11 cellular contexts compared by ENCODE assay signal in the genomic region with DNA sequence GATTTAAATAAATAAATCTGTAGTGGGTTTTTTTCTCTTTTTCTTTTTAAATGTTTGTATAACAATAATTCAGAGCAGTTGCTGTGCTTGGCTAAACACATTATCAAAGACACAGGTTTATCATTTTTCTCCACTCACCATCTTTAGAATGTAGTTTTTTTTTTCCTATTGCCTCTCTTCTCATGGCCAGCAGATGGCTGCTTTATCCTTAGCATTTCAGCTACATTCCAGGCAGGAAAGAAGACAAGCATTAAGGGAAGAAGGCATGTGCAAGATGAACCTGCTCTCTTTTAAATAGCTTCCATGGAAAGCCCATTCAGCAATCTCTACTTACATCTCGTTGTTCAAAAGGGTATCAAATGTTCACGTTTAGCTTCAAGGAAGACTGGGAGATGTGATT. TPM values are rescaled to one million over a fixed set of nuclear protein-coding genes. Genes with fewer than 3 reads are reported as not detected.
DNase-seq lines count a peak whose midpoint lies in the region; ATAC-seq and TF ChIP-seq lines count a peak whose summit lies in the region.
"Had no signal": no experiment of that assay in that cellular context is flagged by ENCODE, and none has a peak within 500 bp of the region (broad histone marks: within the 10 kb centered on the region; RNA-seq: fewer than 3 reads in every experiment).

No MANE protein-coding gene starts in this region.

- H3K27me3 ChIP-seq in CD4-positive, alpha-beta memory T cell (ENCODE audit: insufficient read depth, low read length), result no peaks in the 10 kb centered on the region
- H3K27me3 ChIP-seq in mesenchymal stem cell (ENCODE audit: control insufficient read depth in 1 of 2, insufficient read depth in 1 of 2, low read length in 2 of 2), result no peaks in the 10 kb centered on the region
- H3K27me3 ChIP-seq: body of pancreas, testis had no signal

- H3K36me3 ChIP-seq in CD4-positive, alpha-beta memory T cell (ENCODE audit: insufficient read depth, low read length), result peaks cover 5% of the 10 kb centered on the region
- no peaks in the 10 kb centered on the region for H3K36me3 ChIP-seq in mesenchymal stem cell (ENCODE audit: control insufficient read depth in 1 of 2, insufficient read depth in 2 of 2, low read depth in 1 of 2, low read length in 2 of 2)

- ATAC-seq in activated naive CD8-positive, alpha-beta T cell treated with anti-CD3 and anti-CD28 coated beads, Interleukin-2, amount 50 U/mL, for 24 hours, result no peak
- ATAC-seq: body of pancreas had no signal

- H2BK12ac ChIP-seq in mesenchymal stem cell (ENCODE audit: low read length in 2 of 2), result no peak overlapping the region

- no peaks in the 10 kb centered on the region for H3K9me3 Mint-ChIP-seq in CD4-positive, alpha-beta memory T cell
- H3K9me3 Mint-ChIP-seq in activated naive CD8-positive, alpha-beta T cell treated with anti-CD3 and anti-CD28 coated beads, Interleukin-2, amount 50 U/mL, for 24 hours, result no peaks in the 10 kb centered on the region

- intact Hi-C loops in CD4-positive, alpha-beta memory T cell (cut with micrococcal nuclease), result no loop called here

- peak overlapping the region in 4 of 7 donors; percentile 48 to 76 (median 52) for H3K27ac Mint-ChIP-seq in CD4-positive, alpha-beta memory T cell
- H3K27ac Mint-ChIP-seq in activated naive CD8-positive, alpha-beta T cell treated with anti-CD3 and anti-CD28 coated beads, Interleukin-2, amount 50 U/mL, for 24 hours, result no peak overlapping the region

- CTCF ChIA-PET in CD4-positive, alpha-beta memory T cell (lab: Charles Lee; ENCODE audit: partially characterized antibody), result interaction anchor here (0.7 to 4.0 kb wide), 5 partner anchors 10 to 87 kb away, joined by 3 to 25 read pairs (median 4); no protein-coding TSS in a partner anchor

- peaks cover 61 to 78% (median 71%) of the 10 kb centered on the region in 4 donors for H3K4me1 Mint-ChIP-seq in CD4-positive, alpha-beta memory T cell
- peaks cover 48% of the 10 kb centered on the region for H3K4me1 Mint-ChIP-seq in activated naive CD8-positive, alpha-beta T cell treated with anti-CD3 and anti-CD28 coated beads, Interleukin-2, amount 50 U/mL, for 24 hours

- no peaks in the 10 kb centered on the region for H3K79me1 ChIP-seq in mesenchymal stem cell (replicated peaks; ENCODE audit: low read length, poor library complexity, severe bottlenecking)

- no peak overlapping the region for H3K4ac ChIP-seq in mesenchymal stem cell (ENCODE audit: low read depth in 1 of 2, low read length in 2 of 2)

- DNase-seq in CD4-positive, alpha-beta memory T cell, result no peak
- DNase-seq in LNCaP clone FGC (ENCODE audit: low read depth), result no peak
- DNase-seq in astrocyte of the hippocampus (ENCODE audit: low read depth, low spot score), result peak; percentile 17
- DNase-seq in mesenchymal stem cell, result peak; percentile 24
- DNase-seq in activated effector memory CD4-positive, alpha-beta T cell treated with Interleukin-2 at 50 U/mL for 16 hours, result no peak
- no peak for DNase-seq in activated naive CD8-positive, alpha-beta T cell treated with anti-CD3 and anti-CD28 coated beads, Interleukin-2, amount 50 U/mL, for 24 hours
- no peak for DNase-seq in activated CD4-positive, alpha-beta T cell treated with anti-CD3 and anti-CD28 coated beads, Interleukin-2, amount 50 U/mL, for 4 hours
- no peak for DNase-seq in LoVo (ENCODE audit: low spot score)
- DNase-seq: body of pancreas, NCI-H345, testis had no signal

- WGBS in mesenchymal stem cell, result 50% methylated on average over 2 of the region's 2 CpGs

- H2BK5ac ChIP-seq in mesenchymal stem cell (ENCODE audit: low read depth, low read length, poor library complexity, severe bottlenecking), result no peak overlapping the region

- POLR2A ChIA-PET in CD4-positive, alpha-beta memory T cell (lab: Charles Lee; ENCODE audit: partially characterized antibody), result interaction anchor here (0.8 to 1.0 kb wide), 2 partner anchors 10 to 57 kb away, joined by 3 read pairs; no protein-coding TSS in a partner anchor

- no peak overlapping the region for H3K4me3 ChIP-seq in CD4-positive, alpha-beta memory T cell (ENCODE audit: low read length in 2 of 2)
- H3K4me3 ChIP-seq in LNCaP clone FGC (ENCODE audit: low read depth, low read length), result no peak overlapping the region
- H3K4me3 ChIP-seq in mesenchymal stem cell (ENCODE audit: insufficient read depth in 1 of 2, low read depth in 1 of 2, low read length in 2 of 2), result no peak overlapping the region
- H3K4me3 ChIP-seq: body of pancreas, testis had no signal

- TF ChIP-seq CTCF in LNCaP clone FGC (IDR thresholded peaks at IDR 0.05; ENCODE audit: control insufficient read depth, extremely low read depth, insufficient read depth), result peak; percentile 45

- no peak overlapping the region for H3K9ac ChIP-seq in mesenchymal stem cell (ENCODE audit: low read length)

- H3K18ac ChIP-seq in mesenchymal stem cell (ENCODE audit: low read depth in 1 of 2, low read length in 2 of 2), result no peak overlapping the region

- H3K23ac ChIP-seq in mesenchymal stem cell (ENCODE audit: low read length in 2 of 2), result no peak overlapping the region

- H4K8ac ChIP-seq in mesenchymal stem cell (ENCODE audit: low read length), result no peak overlapping the region

- peaks cover 47 to 61% of the 10 kb centered on the region in 2 donors for H3K36me3 Mint-ChIP-seq in CD4-positive, alpha-beta memory T cell
- peaks cover 13% of the 10 kb centered on the region for H3K36me3 Mint-ChIP-seq in activated naive CD8-positive, alpha-beta T cell treated with anti-CD3 and anti-CD28 coated beads, Interleukin-2, amount 50 U/mL, for 24 hours (ENCODE audit: low read depth)

- no peak overlapping the region for H2BK15ac ChIP-seq in mesenchymal stem cell (ENCODE audit: low read depth, poor library complexity, severe bottlenecking)

- no peak overlapping the region for H2AK5ac ChIP-seq in mesenchymal stem cell (ENCODE audit: low read length, severe bottlenecking)

- H2BK120ac ChIP-seq in mesenchymal stem cell (ENCODE audit: low read depth, low read length), result no peak overlapping the region

- H3K4me1 ChIP-seq in CD4-positive, alpha-beta memory T cell (ENCODE audit: insufficient read depth, low read length), result peaks cover 72% of the 10 kb centered on the region
- H3K4me1 ChIP-seq in mesenchymal stem cell (ENCODE audit: control insufficient read depth, insufficient read depth, low read depth, low read length), result no peaks in the 10 kb centered on the region
- H3K4me1 ChIP-seq: body of pancreas, testis had no signal

- no peaks in the 10 kb centered on the region for H3K27me3 Mint-ChIP-seq in CD4-positive, alpha-beta memory T cell
- H3K27me3 Mint-ChIP-seq in activated naive CD8-positive, alpha-beta T cell treated with anti-CD3 and anti-CD28 coated beads, Interleukin-2, amount 50 U/mL, for 24 hours, result no peaks in the 10 kb centered on the region

- no peak overlapping the region for H3K27ac ChIP-seq in CD4-positive, alpha-beta memory T cell (ENCODE audit: low read depth, low read length)
- H3K27ac ChIP-seq in mesenchymal stem cell (ENCODE audit: low read length, poor library complexity, severe bottlenecking), result no peak overlapping the region
- H3K27ac ChIP-seq: body of pancreas, testis had no signal

- no peaks in the 10 kb centered on the region for H3K9me3 ChIP-seq in CD4-positive, alpha-beta memory T cell (ENCODE audit: control insufficient read depth in 1 of 2, low read length in 2 of 2)
- H3K9me3 ChIP-seq in mesenchymal stem cell (ENCODE audit: control insufficient read depth, low read length), result no peaks in the 10 kb centered on the region
- H3K9me3 ChIP-seq: body of pancreas, testis had no signal

- no peak overlapping the region for H4K91ac ChIP-seq in mesenchymal stem cell (ENCODE audit: low read length)

- H3K4me2 ChIP-seq in mesenchymal stem cell (ENCODE audit: low read length, poor library complexity, severe bottlenecking), result no peak overlapping the region

- H3K4me3 Mint-ChIP-seq in CD4-positive, alpha-beta memory T cell, result peak overlapping the region in 1 of 8 donors; percentile 16
- no peak overlapping the region for H3K4me3 Mint-ChIP-seq in activated naive CD8-positive, alpha-beta T cell treated with anti-CD3 and anti-CD28 coated beads, Interleukin-2, amount 50 U/mL, for 24 hours

- H2AFZ ChIP-seq in mesenchymal stem cell (ENCODE audit: low read depth, low read length), result no peak overlapping the region

- H3K14ac ChIP-seq in mesenchymal stem cell (ENCODE audit: low read length in 2 of 2), result no peak overlapping the region

RNA-seq across cellular contexts. Expression of a gene that starts 42.6 kb away (rescaled TPM):
- total RNA-seq in CD4-positive, alpha-beta memory T cell, result 100 to 1,000 TPM; 218 to 225 TPM
- 100 to 1,000 TPM; 506 to 524 TPM for polyA plus RNA-seq in CD4-positive, alpha-beta memory T cell
- polyA plus RNA-seq in mesenchymal stem cell (2013, experiment 1 of 2), result 0.14 TPM
- polyA plus RNA-seq in mesenchymal stem cell (2013, experiment 2 of 2), result 0.18 TPM

Comparison
In these comparisons a context has a peak if more than half of its experiments do, and no peak if none do; other contexts are left out.
1. DNase-seq: peak in astrocyte of the hippocampus (single experiment) and mesenchymal stem cell (single experiment); none in CD4-positive, alpha-beta memory T cell (0 of 5), LNCaP clone FGC (single experiment), activated effector memory CD4-positive, alpha-beta T cell treated with Interleukin-2 at 50 U/mL for 16 hours (single experiment), activated naive CD8-positive, alpha-beta T cell treated with anti-CD3 and anti-CD28 coated beads, Interleukin-2, amount 50 U/mL, for 24 hours (single experiment), activated CD4-positive, alpha-beta T cell treated with anti-CD3 and anti-CD28 coated beads, Interleukin-2, amount 50 U/mL, for 4 hours (0 of 2) and LoVo (single experiment).